ENCODE assay signal across 7 cellular contexts in genomic region chr22:46399625-46400024, GRCh38.
"Had no signal": no experiment of that assay in that cellular context is flagged by ENCODE, and none has a peak within 500 bp of the region (broad histone marks: within the 10 kb centered on the region; RNA-seq: fewer than 3 reads in every experiment).

No MANE protein-coding gene starts in this region.

- H3K4me1 ChIP-seq: HAP-1 had no signal

- DNase-seq: GM23248, GOT3, H7, Karpas-422, KBM-7 had no signal

- H3K27ac ChIP-seq: GM23248, KMS-11 had no signal

- H3K9me3 ChIP-seq: HAP-1 had no signal

- H3K36me3 ChIP-seq: HAP-1 had no signal

- H3K4me3 ChIP-seq: GM23248, HAP-1 had no signal

- H3K9ac ChIP-seq: GM23248, KMS-11 had no signal

- H3K4me2 ChIP-seq: KMS-11 had no signal
